27 cellular contexts compared by ENCODE assay signal in genomic region chr1:94672001-94672400, GRCh38.
"Had no signal": no experiment of that assay in that cellular context is flagged by ENCODE, and none has a peak within 500 bp of the region (broad histone marks: within the 10 kb centered on the region; RNA-seq: fewer than 3 reads in every experiment).

No MANE protein-coding gene starts in this region.

- H3K4me3 ChIP-seq: breast epithelium, heart right ventricle, left lung, lower lobe of right lung, mucosa of descending colon, right lobe of liver, testis, transverse colon had no signal

- H3K4me1 ChIP-seq: breast epithelium, heart right ventricle, left lung, lower lobe of right lung, right lobe of liver had no signal

- H3K9me3 Mint-ChIP-seq: activated T-helper 1 cell treated with anti-CD3 and anti-CD28 coated beads, Interleukin-12 subunit alpha, Interleukin-12 subunit beta, Interleukin-2, Interleukin-4 antibody, amounts not matched to agents 30 ng/mL and 10 ng/mL and 1 ng/mL, durations not matched to agents 14 hours and 24 hours and 36 hours; natural killer cell treated with Interleukin-12 subunit alpha and Interleukin-12 subunit beta and Interleukin-15 and Interleukin-18, amount 100 ng/mL, for 72 hours had no signal

- H3K36me3 Mint-ChIP-seq: natural killer cell treated with Interleukin-12 subunit alpha and Interleukin-12 subunit beta and Interleukin-15 and Interleukin-18, amount 100 ng/mL, for 72 hours had no signal

- H3K9me3 ChIP-seq: breast epithelium, left lung, lower lobe of right lung, mucosa of descending colon, neutrophil, right lobe of liver, testis, transverse colon had no signal

- H3K27me3 ChIP-seq: breast epithelium, heart right ventricle, left lung, neutrophil, right lobe of liver, testis, transverse colon had no signal

- H3K36me3 ChIP-seq: breast epithelium, heart right ventricle, left lung, lower lobe of right lung, neutrophil, right lobe of liver, transverse colon had no signal

- H3K27ac Mint-ChIP-seq: activated T-helper 1 cell treated with anti-CD3 and anti-CD28 coated beads, Interleukin-12 subunit alpha, Interleukin-12 subunit beta, Interleukin-2, Interleukin-4 antibody, amounts not matched to agents 30 ng/mL and 10 ng/mL and 1 ng/mL, durations not matched to agents 14 hours and 24 hours and 36 hours; natural killer cell treated with Interleukin-12 subunit alpha and Interleukin-12 subunit beta and Interleukin-15 and Interleukin-18, amount 100 ng/mL, for 72 hours had no signal

- ATAC-seq: esophagus mucosa; heart right ventricle; left lung; lower lobe of right lung; mucosa of descending colon; natural killer cell treated with Interleukin-12 subunit alpha and Interleukin-12 subunit beta and Interleukin-15 and Interleukin-18, amount 100 ng/mL, for 72 hours; right lobe of liver; stimulated activated naive CD8-positive, alpha-beta T cell treated with anti-CD3 and anti-CD28 coated beads, Interleukin-15, Interleukin-2, amounts not matched to agents 100 U/mL and 50 U/mL, for 24 hours had no signal

- H3K4me3 Mint-ChIP-seq: activated T-helper 1 cell treated with anti-CD3 and anti-CD28 coated beads, Interleukin-12 subunit alpha, Interleukin-12 subunit beta, Interleukin-2, Interleukin-4 antibody, amounts not matched to agents 30 ng/mL and 10 ng/mL and 1 ng/mL, durations not matched to agents 14 hours and 24 hours and 36 hours; natural killer cell treated with Interleukin-12 subunit alpha and Interleukin-12 subunit beta and Interleukin-15 and Interleukin-18, amount 100 ng/mL, for 72 hours had no signal

- H3K27ac ChIP-seq: breast epithelium, heart right ventricle, left lung, lower lobe of right lung, neutrophil, right lobe of liver, testis, transverse colon had no signal

- FAIRE-seq: islet of Langerhans, urothelium cell line had no signal

- DNase-seq: activated CD4-positive, alpha-beta T cell treated with anti-CD3 and anti-CD28 coated beads for 48 hours; activated CD4-positive, alpha-beta T cell treated with anti-CD3 and anti-CD28 coated beads, Interleukin-2, amount 50 U/mL, for 48 hours; activated CD4-positive, CD25-positive, alpha-beta regulatory T cell; activated CD8-positive, alpha-beta memory T cell treated with anti-CD3 and anti-CD28 coated beads, Interleukin-2, amount 50 U/mL, for 4 hours; activated gamma-delta T cell; activated naive CD4-positive, alpha-beta T cell treated with anti-CD3 and anti-CD28 coated beads, Interleukin-2, amount 50 U/mL, for 16 hours; activated T-cell treated with anti-CD3 and anti-CD28 coated beads, Interleukin-2, amount 50 U/mL, for 1 hour; amniotic stem cell; central memory CD4-positive, alpha-beta T cell; foreskin melanocyte; heart right ventricle; left lung; lower lobe of right lung; mucosa of descending colon; right lobe of liver; stimulated activated CD4-positive, alpha-beta T cell treated with anti-CD3 and anti-CD28 coated beads, Interleukin-12 subunit alpha, Interleukin-12 subunit beta, amount 100 ng/mL, for 4 hours; stimulated activated CD4-positive, alpha-beta T cell treated with anti-CD3 and anti-CD28 coated beads, Interleukin-4, amount 100 ng/mL, for 1 hour; stimulated activated naive CD8-positive, alpha-beta T cell treated with anti-CD3 and anti-CD28 coated beads, Interleukin-15, Interleukin-2, amounts not matched to agents 100 U/mL and 50 U/mL, for 24 hours; testis; transverse colon had no signal
